1 cellular context compared by ENCODE assay signal in the genomic region with DNA sequence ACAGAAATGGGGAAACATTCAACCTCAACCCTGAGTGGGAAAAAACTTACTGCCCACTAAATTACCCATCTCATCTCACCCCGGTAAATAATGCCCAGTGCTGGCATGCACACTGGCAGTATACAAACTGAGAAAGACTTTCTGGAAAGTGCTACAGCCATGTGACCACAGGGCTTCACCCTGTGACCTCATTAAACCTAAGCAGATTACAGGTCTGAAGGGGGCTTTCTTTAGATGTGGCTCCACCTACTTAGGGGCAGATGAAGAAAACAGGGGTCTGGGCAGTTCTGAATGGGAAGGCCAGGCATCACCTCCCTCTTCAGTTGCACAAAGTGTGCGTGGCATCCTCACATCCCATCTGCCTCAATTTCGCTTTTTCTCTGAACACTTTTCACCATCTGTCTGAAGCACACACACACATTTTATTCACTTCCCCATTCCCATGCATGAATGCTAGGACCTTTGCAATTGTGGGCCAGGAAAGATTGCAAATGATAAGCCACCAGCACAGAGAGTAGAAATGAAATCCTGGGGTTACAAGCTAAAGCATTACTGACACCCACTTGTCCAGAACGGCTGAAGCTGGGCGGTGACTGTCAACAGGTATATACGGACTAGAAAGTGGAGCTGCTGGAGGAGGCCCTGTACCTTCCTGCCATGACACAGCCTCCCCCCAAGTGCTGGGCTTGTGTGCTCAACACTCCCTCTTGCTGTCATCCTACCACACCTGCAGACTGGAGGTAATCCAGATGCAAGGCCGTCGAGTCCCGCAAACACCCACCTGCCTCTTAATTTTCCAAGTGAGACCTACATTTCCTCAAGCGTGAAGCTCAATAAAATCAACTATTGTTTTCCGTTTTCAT.
A peak's percentile ranks its signal among the peaks of the same experiment; 100 is the strongest.
TF ChIP-seq lines count a peak whose summit lies in the region.

No MANE protein-coding gene starts in this region.

TF ChIP-seq in HEK293, 187 proteins besides CTCF, POLR2A, EP300 and RAD21 (continued from another document):
- TF ChIP-seq, protein P1, sequence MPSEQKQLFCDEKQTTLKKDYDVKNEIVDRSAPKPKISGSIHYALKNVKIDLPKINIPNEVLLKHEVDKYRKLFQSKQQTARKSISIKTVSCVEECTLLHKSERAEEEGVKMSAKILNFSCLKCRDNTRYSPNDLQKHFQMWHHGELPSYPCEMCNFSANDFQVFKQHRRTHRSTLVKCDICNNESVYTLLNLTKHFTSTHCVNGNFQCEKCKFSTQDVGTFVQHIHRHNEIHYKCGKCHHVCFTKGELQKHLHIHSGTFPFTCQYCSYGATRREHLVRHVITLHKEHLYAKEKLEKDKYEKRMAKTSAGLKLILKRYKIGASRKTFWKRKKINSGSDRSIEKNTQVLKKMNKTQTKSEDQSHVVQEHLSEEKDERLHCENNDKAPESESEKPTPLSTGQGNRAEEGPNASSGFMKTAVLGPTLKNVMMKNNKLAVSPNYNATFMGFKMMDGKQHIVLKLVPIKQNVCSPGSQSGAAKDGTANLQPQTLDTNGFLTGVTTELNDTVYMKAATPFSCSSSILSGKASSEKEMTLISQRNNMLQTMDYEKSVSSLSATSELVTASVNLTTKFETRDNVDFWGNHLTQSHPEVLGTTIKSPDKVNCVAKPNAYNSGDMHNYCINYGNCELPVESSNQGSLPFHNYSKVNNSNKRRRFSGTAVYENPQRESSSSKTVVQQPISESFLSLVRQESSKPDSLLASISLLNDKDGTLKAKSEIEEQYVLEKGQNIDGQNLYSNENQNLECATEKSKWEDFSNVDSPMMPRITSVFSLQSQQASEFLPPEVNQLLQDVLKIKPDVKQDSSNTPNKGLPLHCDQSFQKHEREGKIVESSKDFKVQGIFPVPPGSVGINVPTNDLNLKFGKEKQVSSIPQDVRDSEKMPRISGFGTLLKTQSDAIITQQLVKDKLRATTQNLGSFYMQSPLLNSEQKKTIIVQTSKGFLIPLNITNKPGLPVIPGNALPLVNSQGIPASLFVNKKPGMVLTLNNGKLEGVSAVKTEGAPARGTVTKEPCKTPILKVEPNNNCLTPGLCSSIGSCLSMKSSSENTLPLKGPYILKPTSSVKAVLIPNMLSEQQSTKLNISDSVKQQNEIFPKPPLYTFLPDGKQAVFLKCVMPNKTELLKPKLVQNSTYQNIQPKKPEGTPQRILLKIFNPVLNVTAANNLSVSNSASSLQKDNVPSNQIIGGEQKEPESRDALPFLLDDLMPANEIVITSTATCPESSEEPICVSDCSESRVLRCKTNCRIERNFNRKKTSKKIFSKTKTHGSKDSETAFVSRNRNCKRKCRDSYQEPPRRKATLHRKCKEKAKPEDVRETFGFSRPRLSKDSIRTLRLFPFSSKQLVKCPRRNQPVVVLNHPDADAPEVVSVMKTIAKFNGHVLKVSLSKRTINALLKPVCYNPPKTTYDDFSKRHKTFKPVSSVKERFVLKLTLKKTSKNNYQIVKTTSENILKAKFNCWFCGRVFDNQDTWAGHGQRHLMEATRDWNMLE (tag by site-specific recombination; conservative IDR thresholded peaks at IDR 0.05; ENCODE audit: low read depth) = no peak
- peak; percentile 92 for TF ChIP-seq SCRT2 (tag by site-specific recombination; IDR thresholded peaks at IDR 0.05)
- TF ChIP-seq, protein P2, sequence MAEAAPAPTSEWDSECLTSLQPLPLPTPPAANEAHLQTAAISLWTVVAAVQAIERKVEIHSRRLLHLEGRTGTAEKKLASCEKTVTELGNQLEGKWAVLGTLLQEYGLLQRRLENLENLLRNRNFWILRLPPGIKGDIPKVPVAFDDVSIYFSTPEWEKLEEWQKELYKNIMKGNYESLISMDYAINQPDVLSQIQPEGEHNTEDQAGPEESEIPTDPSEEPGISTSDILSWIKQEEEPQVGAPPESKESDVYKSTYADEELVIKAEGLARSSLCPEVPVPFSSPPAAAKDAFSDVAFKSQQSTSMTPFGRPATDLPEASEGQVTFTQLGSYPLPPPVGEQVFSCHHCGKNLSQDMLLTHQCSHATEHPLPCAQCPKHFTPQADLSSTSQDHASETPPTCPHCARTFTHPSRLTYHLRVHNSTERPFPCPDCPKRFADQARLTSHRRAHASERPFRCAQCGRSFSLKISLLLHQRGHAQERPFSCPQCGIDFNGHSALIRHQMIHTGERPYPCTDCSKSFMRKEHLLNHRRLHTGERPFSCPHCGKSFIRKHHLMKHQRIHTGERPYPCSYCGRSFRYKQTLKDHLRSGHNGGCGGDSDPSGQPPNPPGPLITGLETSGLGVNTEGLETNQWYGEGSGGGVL (tag by site-specific recombination; IDR thresholded peaks at IDR 0.05) = no peak
- no peak for TF ChIP-seq ZNF830 (tag by site-specific recombination; IDR thresholded peaks at IDR 0.05; ENCODE audit: low read depth)
- TF ChIP-seq ZNF423 (tag by site-specific recombination; IDR thresholded peaks at IDR 0.05) = no peak
- no peak for TF ChIP-seq ZNF311 (tag by site-specific recombination; IDR thresholded peaks at IDR 0.05; ENCODE audit: borderline replicate concordance)
- TF ChIP-seq ZNF501 (tag by site-specific recombination; IDR thresholded peaks at IDR 0.05) = no peak
- no peak for TF ChIP-seq ZNF157 (tag by site-specific recombination; IDR thresholded peaks at IDR 0.05)
- TF ChIP-seq ZNF138 (tag by site-specific recombination; IDR thresholded peaks at IDR 0.05; ENCODE audit: borderline replicate concordance) = no peak
- TF ChIP-seq ZNF133 (tag by site-specific recombination; IDR thresholded peaks at IDR 0.05) = no peak
- no peak for TF ChIP-seq ZNF223 (tag by site-specific recombination; IDR thresholded peaks at IDR 0.05)
- TF ChIP-seq KLF1 (tag by site-specific recombination; IDR thresholded peaks at IDR 0.05) = no peak
- peak; percentile 83 for TF ChIP-seq SCRT1 (tag by site-specific recombination; IDR thresholded peaks at IDR 0.05; ENCODE audit: borderline replicate concordance)
- TF ChIP-seq, protein P3, sequence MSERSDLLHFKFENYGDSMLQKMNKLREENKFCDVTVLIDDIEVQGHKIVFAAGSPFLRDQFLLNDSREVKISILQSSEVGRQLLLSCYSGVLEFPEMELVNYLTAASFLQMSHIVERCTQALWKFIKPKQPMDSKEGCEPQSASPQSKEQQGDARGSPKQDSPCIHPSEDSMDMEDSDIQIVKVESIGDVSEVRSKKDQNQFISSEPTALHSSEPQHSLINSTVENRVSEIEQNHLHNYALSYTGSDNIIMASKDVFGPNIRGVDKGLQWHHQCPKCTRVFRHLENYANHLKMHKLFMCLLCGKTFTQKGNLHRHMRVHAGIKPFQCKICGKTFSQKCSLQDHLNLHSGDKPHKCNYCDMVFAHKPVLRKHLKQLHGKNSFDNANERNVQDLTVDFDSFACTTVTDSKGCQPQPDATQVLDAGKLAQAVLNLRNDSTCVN (tag by site-specific recombination; optimal IDR thresholded peaks at IDR 0.05) = no peak
- 0 out of 2 replicates have a peak, but pooled peaks have one; percentile 30 for TF ChIP-seq PRDM1 (tag by site-specific recombination; IDR thresholded peaks at IDR 0.05)
